ENCODE assay signal across 12 cellular contexts in genomic region chr4:48939785-48940184, GRCh38. TPM values are rescaled to one million over a fixed set of nuclear protein-coding genes. Genes with fewer than 3 reads are reported as not detected.
DNase-seq lines count a peak whose midpoint lies in the region; FAIRE-seq and TF ChIP-seq lines count a peak whose summit lies in the region.
"Had no signal": no experiment of that assay in that cellular context is flagged by ENCODE, and none has a peak within 500 bp of the region (broad histone marks: within the 10 kb centered on the region; RNA-seq: fewer than 3 reads in every experiment).

No MANE protein-coding gene starts in this region.

- H3K9ac ChIP-seq in keratinocyte (ENCODE audit: control insufficient read depth, extremely low read depth, insufficient read depth, low read length) (no peak overlapping the region), endodermal cell (ENCODE audit: extremely low read depth, low read length, poor library complexity, severe bottlenecking) (no peak overlapping the region)

- peak; percentile 66 for FAIRE-seq in HTR-8/SVneo (lab: Jason Lieb, UNC)
- FAIRE-seq in keratinocyte (lab: Jason Lieb, UNC) = peak; percentile 98
- no peak for FAIRE-seq in GM19239 (lab: Jason Lieb, UNC)

- H3K36me3 ChIP-seq in keratinocyte (ENCODE audit: control insufficient read depth in 2 of 2, extremely low read depth in 1 of 2, insufficient read depth in 2 of 2, low read length in 2 of 2) (no peaks in the 10 kb centered on the region), endodermal cell (ENCODE audit: control insufficient read depth, insufficient read depth, low read length) (no peaks in the 10 kb centered on the region)
- H3K36me3 ChIP-seq: tibial nerve had no signal

- H3K79me2 ChIP-seq in keratinocyte (ENCODE audit: control insufficient read depth, insufficient read depth, low read length) = no peaks in the 10 kb centered on the region

- H4K20me1 ChIP-seq in keratinocyte (ENCODE audit: control insufficient read depth, extremely low read depth, insufficient read depth, low read length) = no peaks in the 10 kb centered on the region

- H3K27me3 Mint-ChIP-seq in endodermal cell (ENCODE audit: insufficient read depth) = peaks cover 10% of the 10 kb centered on the region

- peaks cover 4% of the 10 kb centered on the region for H3K9me3 Mint-ChIP-seq in endodermal cell
- H3K9me3 Mint-ChIP-seq: activated CD4-positive, alpha-beta memory T cell treated with anti-CD3 and anti-CD28 coated beads, Interleukin-2, amount 10 ng/mL, durations not matched to agents 7 days and 5 days had no signal

- peak overlapping the region; percentile 47 for H3K27ac ChIP-seq in keratinocyte (ENCODE audit: control insufficient read depth, insufficient read depth, low read length)
- no peak overlapping the region for H3K27ac ChIP-seq in endodermal cell (ENCODE audit: low read depth, low read length)
- H3K27ac ChIP-seq: tibial nerve had no signal

- DNase-seq in AG10803 (ENCODE audit: low read depth) (peak; percentile 71), HTR-8/SVneo (ENCODE audit: insufficient read length, low spot score) (peak; percentile 69), astrocyte of the hippocampus (ENCODE audit: low read depth, low spot score) (peak; percentile 94), keratinocyte (ENCODE audit: low read depth, low spot score) (peak; percentile 92), GM19239 (ENCODE audit: insufficient read length, low spot score) (no peak), SIG-M5 (lab: John Stamatoyannopoulos, UW) (no peak), endodermal cell (no peak)
- no peak for DNase-seq in stimulated activated CD8-positive, alpha-beta memory T cell treated with anti-CD3 and anti-CD28 coated beads, Interleukin-4, amount 100 ng/mL, for 48 hours
- DNase-seq: activated CD4-positive, alpha-beta memory T cell treated with anti-CD3 and anti-CD28 coated beads, Interleukin-2, amount 10 ng/mL, durations not matched to agents 7 days and 5 days; glutamatergic neuron; NCI-H1048 had no signal

- peak overlapping the region; percentile 22 for H3K4me2 ChIP-seq in keratinocyte (ENCODE audit: control insufficient read depth, extremely low read depth, insufficient read depth, low read depth, low read length)

- H3K4me1 ChIP-seq in keratinocyte (ENCODE audit: control insufficient read depth, extremely low read depth, insufficient read depth, low read length) = peaks cover 24% of the 10 kb centered on the region
- H3K4me1 ChIP-seq in endodermal cell (ENCODE audit: control insufficient read depth, insufficient read depth, low read length) = no peaks in the 10 kb centered on the region
- H3K4me1 ChIP-seq: tibial nerve had no signal

- dilution Hi-C loops in keratinocyte (cut with MboI; ENCODE audit: extremely low pct_ligation_motif_present, low sequenced_read_pairs) = no loop called here

- H3K27ac Mint-ChIP-seq in endodermal cell = no peak overlapping the region
- H3K27ac Mint-ChIP-seq: activated CD4-positive, alpha-beta memory T cell treated with anti-CD3 and anti-CD28 coated beads, Interleukin-2, amount 10 ng/mL, durations not matched to agents 7 days and 5 days had no signal

- TF ChIP-seq CTCF in AG10803 (conservative IDR thresholded peaks at IDR 0.05; ENCODE audit: low read length) (no peak), keratinocyte (optimal IDR thresholded peaks at IDR 0.05 in 1 of 3, IDR thresholded peaks at IDR 0.05 in 1 of 3, conservative IDR thresholded peaks at IDR 0.05 in 1 of 3; ENCODE audit: extremely low read depth in 1 of 3, insufficient read depth in 2 of 3, low read length in 3 of 3) (peak in 1 of 3 experiments; percentile 6), endodermal cell (conservative IDR thresholded peaks at IDR 0.05) (no peak)

- no peaks in the 10 kb centered on the region for H3K9me1 ChIP-seq in keratinocyte (ENCODE audit: control insufficient read depth, extremely low read depth, insufficient read depth, low read length)

- H3K9me3 ChIP-seq in keratinocyte (ENCODE audit: control insufficient read depth, low read depth, low read length) (no peaks in the 10 kb centered on the region), endodermal cell (ENCODE audit: control insufficient read depth, low read length) (no peaks in the 10 kb centered on the region)

- H3K4me3 Mint-ChIP-seq in endodermal cell = no peak overlapping the region
- H3K4me3 Mint-ChIP-seq: activated CD4-positive, alpha-beta memory T cell treated with anti-CD3 and anti-CD28 coated beads, Interleukin-2, amount 10 ng/mL, durations not matched to agents 7 days and 5 days had no signal

- H3K27me3 ChIP-seq in keratinocyte (ENCODE audit: control insufficient read depth, extremely low read depth, insufficient read depth, low read length) (no peaks in the 10 kb centered on the region), endodermal cell (ENCODE audit: control insufficient read depth, insufficient read depth, low read length, poor library complexity, severe bottlenecking) (peaks cover 19% of the 10 kb centered on the region)
- H3K27me3 ChIP-seq: tibial nerve had no signal

- H3K4me3 ChIP-seq in AG10803 (ENCODE audit: low read length) (no peak overlapping the region), keratinocyte (ENCODE audit: control insufficient read depth in 2 of 3, extremely low read depth in 1 of 3, insufficient read depth in 2 of 3, low read depth in 1 of 3, low read length in 3 of 3) (no peak overlapping the region), endodermal cell (ENCODE audit: low read length) (no peak overlapping the region)
- H3K4me3 ChIP-seq: tibial nerve had no signal

- H3K36me3 Mint-ChIP-seq in endodermal cell (ENCODE audit: low read depth) = no peaks in the 10 kb centered on the region

- H3K4me1 Mint-ChIP-seq in endodermal cell = no peaks in the 10 kb centered on the region

- no peak overlapping the region for H2AFZ ChIP-seq in keratinocyte (ENCODE audit: control insufficient read depth, low read length)

RNA-seq across cellular contexts. Expression of gene OCIAD2, which starts 33.2 kb away (rescaled TPM):
- 363 to 407 TPM (median 373 TPM) in 3 replicates for polyA plus RNA-seq in keratinocyte
- 63.3 TPM for polyA plus RNA-seq in keratinocyte (2011; ENCODE audit: low read depth)
- 246 and 265 TPM in 2 replicates for polyA plus RNA-seq in keratinocyte (2011; cell fraction: cytosol; rRNA removed)
- 96.3 and 119 TPM in 2 replicates for polyA plus RNA-seq in keratinocyte (2011; cell fraction: nucleus; rRNA removed)
- polyA plus RNA-seq in keratinocyte (2012; ENCODE audit: low replicate concordance) = 264 and 519 TPM in 2 replicates
- 50.7 to 119 TPM (median 90.6 TPM) in 3 replicates for polyA minus RNA-seq in keratinocyte
- polyA minus RNA-seq in keratinocyte (2011; cell fraction: cytosol; rRNA and poly(A)+ RNA removed) = 167 TPM
- 29.8 and 44.4 TPM in 2 replicates for polyA minus RNA-seq in keratinocyte (2011; cell fraction: nucleus; rRNA and poly(A)+ RNA removed)
- 10 to 100 TPM; 65.7 to 73.9 TPM for total RNA-seq in endodermal cell
- 62.5 TPM for polyA plus RNA-seq in endodermal cell (2013, experiment 1 of 2)
- polyA plus RNA-seq in endodermal cell (2013, experiment 2 of 2) = 67.5 TPM

RNA-seq across cellular contexts. Expression of gene CWH43, which starts 46.3 kb away (rescaled TPM):
- polyA plus RNA-seq in keratinocyte = 8.5 to 18.8 TPM (median 10.9 TPM) in 3 replicates
- polyA plus RNA-seq in keratinocyte (2011; ENCODE audit: low read depth) = 89.5 TPM
- 3.8 and 7.8 TPM in 2 replicates for polyA plus RNA-seq in keratinocyte (2011; cell fraction: cytosol; rRNA removed)
- polyA plus RNA-seq in keratinocyte (2011; cell fraction: nucleus; rRNA removed) = 23.2 and 35.1 TPM in 2 replicates
- polyA plus RNA-seq in keratinocyte (2012; ENCODE audit: low replicate concordance) = 7.5 and 72.8 TPM in 2 replicates
- polyA minus RNA-seq in keratinocyte = 2.5 to 17.1 TPM (median 11.2 TPM) in 3 replicates
- 5.2 TPM for polyA minus RNA-seq in keratinocyte (2011; cell fraction: cytosol; rRNA and poly(A)+ RNA removed)
- polyA minus RNA-seq in keratinocyte (2011; cell fraction: nucleus; rRNA and poly(A)+ RNA removed) = 28.1 and 30.6 TPM in 2 replicates
- not detected for total RNA-seq in endodermal cell
- not detected for polyA plus RNA-seq in endodermal cell (2013, experiment 1 of 2)
- not detected for polyA plus RNA-seq in endodermal cell (2013, experiment 2 of 2)
- total RNA-seq: activated CD4-positive, alpha-beta memory T cell treated with anti-CD3 and anti-CD28 coated beads, Interleukin-2, amount 10 ng/mL, durations not matched to agents 7 days and 5 days; tibial nerve had no signal

Comparison
In these comparisons a context has a peak if more than half of its experiments do, and no peak if none do; other contexts are left out.
1. DNase-seq: peak in AG10803 (single experiment), HTR-8/SVneo (single experiment), astrocyte of the hippocampus (single experiment) and keratinocyte (single experiment); none in GM19239 (single experiment), SIG-M5 (single experiment), stimulated activated CD8-positive, alpha-beta memory T cell treated with anti-CD3 and anti-CD28 coated beads, Interleukin-4, amount 100 ng/mL, for 48 hours (single experiment) and endodermal cell (single experiment).